16 cellular contexts compared by ENCODE assay signal in the genomic region with DNA sequence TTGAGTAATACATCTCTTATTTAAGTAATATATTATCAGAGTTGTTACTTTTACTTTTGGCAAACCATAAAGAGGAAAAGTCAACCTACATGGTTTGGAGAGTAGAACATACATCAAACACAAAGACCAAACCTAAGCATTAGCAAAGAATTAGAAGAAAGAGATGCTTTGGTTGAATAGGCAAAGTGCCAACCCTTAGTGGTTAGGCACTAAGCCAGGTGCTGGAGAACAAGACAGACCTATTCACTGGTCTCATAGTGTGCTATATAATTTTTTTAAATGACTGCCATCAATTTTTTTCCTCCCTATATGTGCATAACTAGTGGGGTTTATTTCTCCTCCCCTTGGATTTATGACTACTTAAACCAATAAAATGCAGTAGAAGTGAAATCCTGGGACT.
A peak's percentile ranks its signal among the peaks of the same experiment; 100 is the strongest.
DNase-seq lines count a peak whose midpoint lies in the region; ATAC-seq, FAIRE-seq and TF ChIP-seq lines count a peak whose summit lies in the region.
"Had no signal": no experiment of that assay in that cellular context is flagged by ENCODE, and none has a peak within 500 bp of the region (broad histone marks: within the 10 kb centered on the region; RNA-seq: fewer than 3 reads in every experiment).

No MANE protein-coding gene starts in this region.

- no peaks in the 10 kb centered on the region for H3K79me2 ChIP-seq in PC-3 (ENCODE audit: low read length)

- no TSS peak for BruUV-seq in PC-3 (replicated peaks; lab: Mats Ljungman, UMichigan)

- no peak for FAIRE-seq in frontal cortex (lab: Jason Lieb, UNC)

- H3K4me1 ChIP-seq in PC-3 (ENCODE audit: insufficient read depth, low read length) = no peaks in the 10 kb centered on the region
- H3K4me1 ChIP-seq: SJSA1, testis had no signal

- intact Hi-C loops in PC-3 (cut with micrococcal nuclease) = no loop called here

- no peaks in the 10 kb centered on the region for H3K9me2 ChIP-seq in PC-3 (replicated peaks; ENCODE audit: low read length)

- CTCF ChIA-PET in PC-3 (lab: Charles Lee) = no interaction called here

- no peak overlapping the region for H3K27ac ChIP-seq in PC-3 (ENCODE audit: low read length)
- H3K27ac ChIP-seq: epithelial cell of prostate, SJSA1, testis had no signal

- TF ChIP-seq CTCF in PC-3 (conservative IDR thresholded peaks at IDR 0.05; ENCODE audit: low read depth, low read length) = no peak

- no peaks in the 10 kb centered on the region for H4K20me1 ChIP-seq in PC-3 (ENCODE audit: low read length)

- H3K9ac ChIP-seq in PC-3 (ENCODE audit: low read length) = no peak overlapping the region

- H3K4me2 ChIP-seq in PC-3 (ENCODE audit: low read length) = no peak overlapping the region
- H3K4me2 ChIP-seq: GM23338 had no signal

- ATAC-seq in HG03469 (IDR thresholded peaks at IDR 0.05; ENCODE audit: unreplicated experiment) = peak; percentile 49
- no peak for ATAC-seq in PC-3
- no peak for ATAC-seq in HG03108 (IDR thresholded peaks at IDR 0.05; ENCODE audit: unreplicated experiment)
- no peak for ATAC-seq in HG02870 (IDR thresholded peaks at IDR 0.05; ENCODE audit: unreplicated experiment)
- ATAC-seq: GM23338, right cardiac atrium had no signal

- no peak overlapping the region for H3K4me3 ChIP-seq in PC-3 (ENCODE audit: low read length)
- H3K4me3 ChIP-seq: GM23338, SJSA1, testis had no signal

- no peak overlapping the region for H2AFZ ChIP-seq in PC-3 (ENCODE audit: low read length)
- H2AFZ ChIP-seq: GM23338 had no signal

- DNase-seq in DMS153 treated with DMSO at 0.1 percent for 48 hours (lab: John Stamatoyannopoulos, UW; ENCODE audit: unreplicated experiment) (peak; percentile 10), PC-3 (peak; percentile 77), foreskin melanocyte (peak; percentile 37), NCI-H1694 treated with DMSO at 0.1 percent for 48 hours (lab: John Stamatoyannopoulos, UW) (no peak), frontal cortex (ENCODE audit: low spot score in 2 of 2) (no peak)
- DNase-seq: activated CD4-positive, CD25-positive, alpha-beta regulatory T cell; activated T-cell treated with anti-CD3 and anti-CD28 coated beads, Interleukin-2, amount 50 U/mL, for 24 hours; NCI-H524; right cardiac atrium; testis had no signal

- H3K9me3 ChIP-seq in PC-3 (ENCODE audit: low read length) = no peaks in the 10 kb centered on the region
- H3K9me3 ChIP-seq: SJSA1, testis had no signal

- no peaks in the 10 kb centered on the region for H3F3A ChIP-seq in PC-3 (ENCODE audit: low read length, unreplicated experiment)

- H3K36me3 ChIP-seq in PC-3 (ENCODE audit: low read depth, low read length) = no peaks in the 10 kb centered on the region
- H3K36me3 ChIP-seq: SJSA1 had no signal

- POLR2A ChIA-PET in PC-3 (lab: Charles Lee; ENCODE audit: unreplicated experiment) = no interaction called here

- peaks cover 58% of the 10 kb centered on the region for H3K27me3 ChIP-seq in PC-3 (ENCODE audit: low read length)
- H3K27me3 ChIP-seq: SJSA1, testis had no signal

Comparison
In these comparisons a context has a peak if more than half of its experiments do, and no peak if none do; other contexts are left out.
1. DNase-seq: peak in DMS153 treated with DMSO at 0.1 percent for 48 hours (single experiment), PC-3 (single experiment) and foreskin melanocyte (single experiment); none in NCI-H1694 treated with DMSO at 0.1 percent for 48 hours (single experiment) and frontal cortex (0 of 2).